In genomic region chr1:205756552-205756951, GRCh38 we compare ENCODE assay signal across 33 cellular contexts.
"Had no signal": no experiment of that assay in that cellular context is flagged by ENCODE, and none has a peak within 500 bp of the region (broad histone marks: within the 10 kb centered on the region; RNA-seq: fewer than 3 reads in every experiment).

No MANE protein-coding gene starts in this region.

- DNase-seq: Karpas-422, Kasumi-1, MG63, MV-4-11, NCI-H1048, NCI-H1092, NCI-H1092 treated with DMSO at 0.1 percent for 48 hours, NCI-H1105, NCI-H1105 treated with DMSO at 0.1 percent for 48 hours, NCI-H1417, NCI-H1417 treated with DMSO at 0.1 percent for 48 hours, NCI-H1436, NCI-H1436 treated with DMSO at 0.1 percent for 48 hours, NCI-H146, NCI-H1694, NCI-H1694 treated with DMSO at 0.1 percent for 48 hours, NCI-H187, NCI-H187 treated with DMSO at 0.1 percent for 48 hours, NCI-H1930, NCI-H2029, NCI-H2029 treated with DMSO at 0.1 percent for 48 hours, NCI-H2081, NCI-H2081 treated with DMSO at 0.1 percent for 48 hours, NCI-H2107, NCI-H2171, NCI-H2171 treated with DMSO at 0.1 percent for 48 hours, NCI-H2227 treated with DMSO at 0.1 percent for 48 hours, NCI-H226, NCI-H345, NCI-H446, NCI-H446 treated with DMSO at 0.1 percent for 48 hours, NCI-H510A, NCI-H510A treated with DMSO at 0.1 percent for 48 hours had no signal

- H3K36me3 ChIP-seq: MG63 had no signal

- H3K4me3 ChIP-seq: MG63 had no signal
